ENCODE assay signal across 8 cellular contexts in the genomic region with DNA sequence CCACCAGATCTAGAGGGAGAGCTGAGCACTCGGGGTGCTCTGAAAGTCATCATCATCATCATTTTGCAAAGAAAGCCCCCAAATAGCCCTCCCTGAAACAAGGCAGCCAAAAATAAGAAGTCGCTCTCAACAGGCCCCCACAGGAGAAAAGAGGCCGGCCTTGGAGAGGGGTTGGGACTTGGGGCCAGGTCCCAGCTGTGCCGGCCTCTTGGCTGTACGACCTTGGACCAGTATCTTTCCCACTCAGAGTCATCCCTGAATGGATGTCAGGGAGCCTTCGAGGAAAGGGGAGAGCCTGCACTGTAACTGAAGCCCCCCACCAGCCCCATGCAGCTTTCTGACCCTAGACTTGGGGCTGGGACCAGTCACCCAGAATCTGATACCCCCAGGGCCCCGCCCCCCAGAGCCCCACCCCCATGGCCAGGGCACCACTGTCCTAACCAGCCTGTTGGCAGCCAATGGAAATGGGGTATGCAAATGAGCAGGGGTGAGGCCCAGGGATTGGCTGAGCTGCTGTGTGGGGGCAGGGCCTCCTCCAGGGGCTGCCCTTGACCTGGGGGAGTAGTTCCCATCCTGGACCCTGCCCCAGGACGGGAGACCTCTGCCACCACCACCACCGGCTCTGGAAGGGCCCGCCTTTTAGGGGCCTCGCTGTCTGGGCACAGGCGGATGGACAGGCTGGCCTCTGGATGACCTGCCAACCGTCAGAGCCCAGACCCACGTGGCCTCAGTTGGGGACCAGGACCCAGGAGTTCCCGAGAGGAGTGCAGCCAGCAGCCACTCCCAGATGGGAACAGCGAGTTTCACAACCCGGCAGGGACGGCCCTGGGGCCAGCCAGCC. TPM values are rescaled to one million over a fixed set of nuclear protein-coding genes. Genes with fewer than 3 reads are reported as not detected.
DNase-seq lines count a peak whose midpoint lies in the region; ATAC-seq, FAIRE-seq and TF ChIP-seq lines count a peak whose summit lies in the region.

No MANE protein-coding gene starts in this region.

- no peak for FAIRE-seq in urothelium cell line (lab: Jason Lieb, UNC)

- ATAC-seq in Panc1 (peak; percentile 72), HG03571 (IDR thresholded peaks at IDR 0.05; ENCODE audit: unreplicated experiment) (no peak), HG03097 (IDR thresholded peaks at IDR 0.05; ENCODE audit: low FRiP score, unreplicated experiment) (no peak), GM21825 (IDR thresholded peaks at IDR 0.05; ENCODE audit: unreplicated experiment) (no peak)

- CTCF ChIA-PET in Panc1 (lab: Charles Lee), result no interaction called here

- no peak overlapping the region for H3K4me3 ChIP-seq in Panc1 (ENCODE audit: low read depth in 2 of 2, low read length in 2 of 2)
- H3K4me3 ChIP-seq in fibroblast of villous mesenchyme (ENCODE audit: low read depth, low read length), result no peak overlapping the region

- no peaks in the 10 kb centered on the region for H3K27me3 ChIP-seq in Panc1 (ENCODE audit: control insufficient read depth, insufficient read depth, low read length)

- TF ChIP-seq CTCF in Panc1 (IDR thresholded peaks at IDR 0.05) (no peak), fibroblast of villous mesenchyme (IDR thresholded peaks at IDR 0.05; ENCODE audit: insufficient read depth, low read depth, low read length) (no peak)

- no peaks in the 10 kb centered on the region for H3K9me3 ChIP-seq in Panc1 (ENCODE audit: control insufficient read depth, insufficient read depth, low read depth, low read length)

- peak; percentile 46 for DNase-seq in stimulated activated CD4-positive, alpha-beta T cell treated with anti-CD3 and anti-CD28 coated beads, Interleukin-15, amount 100 ng/mL, for 24 hours
- DNase-seq in stimulated activated CD4-positive, alpha-beta T cell treated with anti-CD3 and anti-CD28 coated beads, Interleukin-4, amount 100 ng/mL, for 4 hours, result no peak
- no peak for DNase-seq in Panc1 (ENCODE audit: low read depth, low spot score)
- DNase-seq in fibroblast of villous mesenchyme (ENCODE audit: low read depth), result peak; percentile 64
- peak; percentile 64 for DNase-seq in urothelium cell line (ENCODE audit: low spot score)

- in situ Hi-C loops in Panc1 (cut with HindIII; ENCODE audit: low pct_unique_long_range_greater_than_20kb, low sequenced_read_pairs), result no loop called here

- no peaks in the 10 kb centered on the region for H3K36me3 ChIP-seq in Panc1 (ENCODE audit: control insufficient read depth, insufficient read depth, low read length)

- intact Hi-C loops in Panc1 (cut with micrococcal nuclease; ENCODE audit: unreplicated experiment), result no loop called here

- no peak overlapping the region for H3K27ac ChIP-seq in Panc1 (ENCODE audit: low read length)

- no TSS peak for BruUV-seq in Panc1 (replicated peaks; lab: Mats Ljungman, UMichigan)

- no peaks in the 10 kb centered on the region; the same call in 1 of the 2 replicates for H3K4me1 ChIP-seq in Panc1 (ENCODE audit: control insufficient read depth, insufficient read depth, low read length)

- POLR2A ChIA-PET in Panc1 (lab: Charles Lee), result no interaction called here

RNA-seq across cellular contexts. Expression of a gene that starts 15.4 kb away (rescaled TPM):
- total RNA-seq in Panc1 (2021; ENCODE audit: unreplicated experiment), result 3.9 TPM
- polyA plus RNA-seq in Panc1 (2012; ENCODE audit: insufficient read length), result 3.8 TPM
- 2.6 TPM in 2 replicates for total RNA-seq in fibroblast of villous mesenchyme

Comparison
In these comparisons a context has a peak if more than half of its experiments do, and no peak if none do; other contexts are left out.
1. DNase-seq: peak in stimulated activated CD4-positive, alpha-beta T cell treated with anti-CD3 and anti-CD28 coated beads, Interleukin-15, amount 100 ng/mL, for 24 hours (single experiment), fibroblast of villous mesenchyme (single experiment) and urothelium cell line (single experiment); none in stimulated activated CD4-positive, alpha-beta T cell treated with anti-CD3 and anti-CD28 coated beads, Interleukin-4, amount 100 ng/mL, for 4 hours (0 of 2) and Panc1 (single experiment).